1 cellular context compared by ENCODE assay signal in genomic region chr4:105596676-105597075, GRCh38.
TF ChIP-seq lines count a peak whose summit lies in the region.

No MANE protein-coding gene starts in this region.

TF ChIP-seq in GM23338, 12 proteins besides CTCF, POLR2A, EP300 and RAD21:
- no peak for TF ChIP-seq ZNF114 (CRISPR knock-in tag; IDR thresholded peaks at IDR 0.05)
- TF ChIP-seq CREB1 (CRISPR knock-in tag; IDR thresholded peaks at IDR 0.05; ENCODE audit: low read depth), result peak; percentile 28; the same call in 1 of the 2 replicates
- no peak for TF ChIP-seq JUNB (IDR thresholded peaks at IDR 0.05; ENCODE audit: unreplicated experiment)
- TF ChIP-seq ETS1 (IDR thresholded peaks at IDR 0.05), result no peak
